ENCODE assay signal across 25 cellular contexts in the genomic region with DNA sequence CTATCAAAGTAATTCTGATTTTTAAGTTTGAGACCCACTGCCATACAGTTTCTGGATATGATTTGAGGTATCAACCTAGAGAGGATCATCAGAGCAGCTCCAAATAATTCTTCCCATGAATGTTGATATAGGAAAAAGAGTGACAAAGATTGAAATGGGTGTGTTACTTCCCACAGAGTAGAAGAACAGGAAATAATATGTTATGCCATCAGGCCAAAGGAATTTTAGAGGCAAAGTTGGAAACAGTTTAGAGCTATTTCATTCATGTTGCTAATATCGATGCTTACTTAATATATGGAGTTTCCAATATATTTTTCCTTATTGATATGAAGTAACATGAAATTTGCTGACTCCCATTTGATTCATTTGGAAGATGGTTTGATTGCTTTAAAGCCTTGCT. TPM values are rescaled to one million over a fixed set of nuclear protein-coding genes. Genes with fewer than 3 reads are reported as not detected.
DNase-seq lines count a peak whose midpoint lies in the region; ATAC-seq and TF ChIP-seq lines count a peak whose summit lies in the region.
"Had no signal": no experiment of that assay in that cellular context is flagged by ENCODE, and none has a peak within 500 bp of the region (broad histone marks: within the 10 kb centered on the region; RNA-seq: fewer than 3 reads in every experiment).

No MANE protein-coding gene starts in this region.

- no peaks in the 10 kb centered on the region for H3K36me3 ChIP-seq in GM23248 (ENCODE audit: low read depth)
- H3K36me3 ChIP-seq: tibial artery had no signal

- no peaks in the 10 kb centered on the region for H3K27me3 ChIP-seq in GM23248 (replicated peaks; ENCODE audit: insufficient read depth)
- H3K27me3 ChIP-seq: tibial artery had no signal

- no peak overlapping the region for H3K4me3 ChIP-seq in GM23248
- H3K4me3 ChIP-seq: psoas muscle, tibial artery had no signal

- POLR2A ChIA-PET in RWPE1 (lab: Yijun Ruan, JAX; ENCODE audit: low non-redundant PET) = interaction anchor here (0.7 kb wide), 1 partner anchor 1393 kb away, joined by 3 read pairs; no protein-coding TSS in a partner anchor

- ATAC-seq in HG03095 (IDR thresholded peaks at IDR 0.05; ENCODE audit: unreplicated experiment) (no peak), HG02840 (IDR thresholded peaks at IDR 0.05; ENCODE audit: low FRiP score, unreplicated experiment) (no peak)
- ATAC-seq: activated T-cell treated with anti-CD3 and anti-CD28 coated beads, Interleukin-2, amount 50 U/mL, for 72 hours; CD8-positive, alpha-beta T cell; psoas muscle; stimulated activated naive CD8-positive, alpha-beta T cell treated with anti-CD3 and anti-CD28 coated beads, Interleukin-15, amount 100 ng/mL, for 72 hours had no signal

- peak overlapping the region; percentile 57 for H2AFZ ChIP-seq in GM23248

- DNase-seq in GM23248 (peak; percentile 37), RWPE1 (ENCODE audit: low spot score) (peak; percentile 9), epithelial cell of prostate (ENCODE audit: low read depth, low spot score) (no peak), pulmonary artery endothelial cell (ENCODE audit: low read depth, low spot score) (peak; percentile 33), SIG-M5 (lab: John Stamatoyannopoulos, UW) (no peak)
- DNase-seq: activated CD4-positive, alpha-beta T cell treated with anti-CD3 and anti-CD28 coated beads for 48 hours; activated naive CD4-positive, alpha-beta T cell treated with Interleukin-2 at 50 U/mL for 16 hours; activated T-cell treated with anti-CD3 and anti-CD28 coated beads, Interleukin-2, amount 50 U/mL, for 72 hours; amniotic stem cell; CD8-positive, alpha-beta T cell; central memory CD4-positive, alpha-beta T cell; effector CD4-positive, alpha-beta T cell; GOT3; kidney glomerular epithelial cell; NCI-H1105 treated with DMSO at 0.1 percent for 48 hours; NCI-H2029 treated with DMSO at 0.1 percent for 48 hours; NCI-H2227 treated with DMSO at 0.1 percent for 48 hours; NCI-H748 treated with DMSO at 0.1 percent for 48 hours; psoas muscle; stimulated activated naive CD8-positive, alpha-beta T cell treated with anti-CD3 and anti-CD28 coated beads, Interleukin-15, amount 100 ng/mL, for 72 hours; tibial artery had no signal

- no peaks in the 10 kb centered on the region for H3K79me2 ChIP-seq in GM23248 (ENCODE audit: insufficient read depth)

- H3K27ac ChIP-seq in GM23248 = no peak overlapping the region
- H3K27ac ChIP-seq in RWPE1 = no peak overlapping the region
- H3K27ac ChIP-seq in epithelial cell of prostate = peak overlapping the region; percentile 21
- H3K27ac ChIP-seq: HL-60, psoas muscle, tibial artery, VCaP had no signal

- H3F3A ChIP-seq in GM23248 (ENCODE audit: insufficient read depth) = no peaks in the 10 kb centered on the region

- no peak overlapping the region for H3K9ac ChIP-seq in GM23248

- H3K4me2 ChIP-seq in GM23248 (ENCODE audit: unreplicated experiment) = peak overlapping the region; percentile 38

- CTCF ChIA-PET in RWPE1 (lab: Yijun Ruan, JAX) = interaction anchor here (0.6 kb wide), 1 partner anchor 510 kb away, joined by 3 read pairs; no protein-coding TSS in a partner anchor

- H4K20me1 ChIP-seq in GM23248 (ENCODE audit: insufficient read depth) = no peaks in the 10 kb centered on the region

- no peak for TF ChIP-seq CTCF in RWPE1 (conservative IDR thresholded peaks at IDR 0.05; ENCODE audit: low read depth)

- in situ Hi-C loops in GM23248 (cut with MboI) = no loop called here

- WGBS in GM23248 (ENCODE audit: low coverage in 1 of 2, low lambda C conversion rate in 2 of 2, missing lambda C conversion rate in 2 of 2), 2 experiments = 36 to 42% methylated on average over 1 of the region's 1 CpG

- no peaks in the 10 kb centered on the region for H3K9me3 ChIP-seq in GM23248 (ENCODE audit: low read depth)
- H3K9me3 ChIP-seq: psoas muscle, tibial artery had no signal

- H3K4me1 ChIP-seq in GM23248 (ENCODE audit: insufficient read depth) = peaks cover 11% of the 10 kb centered on the region
- H3K4me1 ChIP-seq: psoas muscle, tibial artery had no signal

- no peaks in the 10 kb centered on the region for H3K9me2 ChIP-seq in GM23248 (ENCODE audit: insufficient read depth)

RNA-seq across cellular contexts. Expression of a gene that starts 8.9 kb away (rescaled TPM):
- 74.1 and 75.1 TPM in 2 replicates for total RNA-seq in GM23248 (2014; rRNA removed; shearing (Covaris generic))
- polyA plus RNA-seq in GM23248 (2016; fragmentation: Nextera tagmentation; extraction: Ambion mirVana) = 151 and 158 TPM in 2 replicates
- 42.1 and 42.4 TPM in 2 replicates for total RNA-seq in pulmonary artery endothelial cell
- total RNA-seq: CD8-positive, alpha-beta T cell had no signal

Comparison
In these comparisons a context has a peak if more than half of its experiments do, and no peak if none do; other contexts are left out.
1. DNase-seq: peak in GM23248 (single experiment), RWPE1 (single experiment) and pulmonary artery endothelial cell (single experiment); none in epithelial cell of prostate (single experiment) and SIG-M5 (single experiment).